In the genomic region with DNA sequence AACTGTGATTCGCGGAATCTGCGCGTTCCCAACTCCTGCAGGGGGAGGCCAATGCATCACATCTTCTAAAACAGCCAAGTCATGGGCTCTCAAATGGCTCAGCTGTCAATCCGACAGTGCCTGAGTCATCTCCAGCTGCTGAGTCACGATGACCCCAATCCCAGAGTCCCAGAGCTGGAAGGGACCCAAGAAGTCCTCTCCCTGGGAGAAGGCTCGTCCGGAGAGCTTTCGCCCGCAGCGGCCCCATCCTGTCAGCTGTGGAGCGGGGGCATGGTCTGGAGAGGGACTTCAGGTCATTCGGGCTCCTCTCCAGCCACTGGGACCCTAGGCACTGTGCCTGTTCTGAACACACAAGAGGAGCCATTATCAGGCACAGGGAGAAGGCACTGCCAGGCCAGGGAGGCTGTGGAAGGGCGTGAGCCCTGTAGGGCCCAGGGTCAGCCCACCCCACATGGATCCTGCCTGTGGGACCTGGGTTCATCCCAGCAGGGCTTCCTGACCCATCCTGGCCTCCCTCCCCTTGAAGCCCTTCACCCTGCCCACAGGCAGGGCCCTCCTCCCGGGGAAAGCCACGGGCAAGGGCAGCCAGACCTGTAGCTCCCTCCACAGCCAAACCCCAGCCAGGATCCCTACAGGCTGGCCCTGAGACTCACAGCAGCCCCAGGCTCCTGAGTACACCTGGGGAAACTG, we compare ENCODE assay signal across 9 cellular contexts. TPM values are rescaled to one million over a fixed set of nuclear protein-coding genes. Genes with fewer than 3 reads are reported as not detected.
DNase-seq lines count a peak whose midpoint lies in the region; ATAC-seq and TF ChIP-seq lines count a peak whose summit lies in the region.
"Had no signal": no experiment of that assay in that cellular context is flagged by ENCODE, and none has a peak within 500 bp of the region (broad histone marks: within the 10 kb centered on the region; RNA-seq: fewer than 3 reads in every experiment).

No MANE protein-coding gene starts in this region.

- H3K36me3 Mint-ChIP-seq in GM23338 (ENCODE audit: low read depth): no peaks in the 10 kb centered on the region

- H3K4me1 ChIP-seq in GM23338 (ENCODE audit: insufficient read depth): no peaks in the 10 kb centered on the region
- H3K4me1 ChIP-seq in adrenal gland (replicated peaks in 1 of 2): peaks cover 7 to 11% of the 10 kb centered on the region in 2 donors
- peaks cover 26 to 31% of the 10 kb centered on the region in 2 donors for H3K4me1 ChIP-seq in gastrocnemius medialis

- H3K27ac ChIP-seq in GM23338 (ENCODE audit: low read depth) (no peak overlapping the region), adrenal gland (peak overlapping the region in 4 of 5 donors; percentile 39 to 76 (median 64)), gastrocnemius medialis (peak overlapping the region; percentile 52 to 66 (median 58))

- no peak overlapping the region for H3K4me3 ChIP-seq in GM23338
- no peak overlapping the region for H3K4me3 ChIP-seq in adrenal gland
- no peak overlapping the region for H3K4me3 ChIP-seq in gastrocnemius medialis

- 0 out of 2 replicates have a peak overlapping the region, but pooled peaks have one; percentile 56 for H2AFZ ChIP-seq in GM23338

- H3K4me3 Mint-ChIP-seq in GM23338: no peak overlapping the region
- H3K4me3 Mint-ChIP-seq: stimulated activated naive CD8-positive, alpha-beta T cell treated with anti-CD3 and anti-CD28 coated beads, Interleukin-15, Interleukin-2, amounts not matched to agents 100 ng/mL and 50 ng/mL, for 24 hours had no signal

- 23 to 47% (median 44%) methylated on average over 12 to 16 of the region's 16 CpGs for WGBS in adrenal gland, 4 donors

- no peaks in the 10 kb centered on the region for H3K79me2 ChIP-seq in GM23338 (replicated peaks; ENCODE audit: insufficient read depth)

- TF ChIP-seq CTCF in GM23338 (conservative IDR thresholded peaks at IDR 0.05; ENCODE audit: low read depth in 2 of 2) (no peak), adrenal gland (IDR thresholded peaks at IDR 0.05) (peak in 2 of 6 experiments; percentile 21 to 41), gastrocnemius medialis (IDR thresholded peaks at IDR 0.05 in 4 of 5, conservative IDR thresholded peaks at IDR 0.05 in 1 of 5) (no peak)

- peak overlapping the region; percentile 57 for H3K27ac Mint-ChIP-seq in GM23338
- H3K27ac Mint-ChIP-seq: stimulated activated naive CD8-positive, alpha-beta T cell treated with anti-CD3 and anti-CD28 coated beads, Interleukin-15, Interleukin-2, amounts not matched to agents 100 ng/mL and 50 ng/mL, for 24 hours had no signal

- H4K20me1 ChIP-seq in GM23338 (replicated peaks; ENCODE audit: insufficient read depth): no peaks in the 10 kb centered on the region

- H3K9me3 ChIP-seq in adrenal gland (replicated peaks in 1 of 3): no peaks in the 10 kb centered on the region
- H3K9me3 ChIP-seq in gastrocnemius medialis: no peaks in the 10 kb centered on the region

- H3K27me3 ChIP-seq in GM23338 (ENCODE audit: insufficient read depth): no peaks in the 10 kb centered on the region
- H3K27me3 ChIP-seq in adrenal gland: no peaks in the 10 kb centered on the region
- H3K27me3 ChIP-seq in gastrocnemius medialis: no peaks in the 10 kb centered on the region

- in situ Hi-C loops in gastrocnemius medialis (cut with MboI; ENCODE audit: low sequenced_read_pairs in 4 of 4): no loop called here

- peak in 1 of 2 donors; percentile 25 for TF ChIP-seq POLR2A in adrenal gland (IDR thresholded peaks at IDR 0.05)
- no peak for TF ChIP-seq POLR2A in gastrocnemius medialis (IDR thresholded peaks at IDR 0.05)

- H3F3A ChIP-seq in GM23338 (replicated peaks; ENCODE audit: low read depth): no peaks in the 10 kb centered on the region

- H3K4me1 Mint-ChIP-seq in GM23338: no peaks in the 10 kb centered on the region; the same call in 2 of the 3 replicates

- ATAC-seq in GM23338 (no peak), gastrocnemius medialis (peak; percentile 80 to 85), HG03095 (IDR thresholded peaks at IDR 0.05; ENCODE audit: unreplicated experiment) (no peak), GM21515 (IDR thresholded peaks at IDR 0.05; ENCODE audit: unreplicated experiment) (no peak)

- no peaks in the 10 kb centered on the region for H3K9me3 Mint-ChIP-seq in GM23338
- H3K9me3 Mint-ChIP-seq: stimulated activated naive CD8-positive, alpha-beta T cell treated with anti-CD3 and anti-CD28 coated beads, Interleukin-15, Interleukin-2, amounts not matched to agents 100 ng/mL and 50 ng/mL, for 24 hours had no signal

- peaks cover 7% of the 10 kb centered on the region for H3K27me3 Mint-ChIP-seq in GM23338 (ENCODE audit: insufficient read depth, low read depth, poor library complexity)

- H3K4me2 ChIP-seq in GM23338: no peak overlapping the region

- DNase-seq in GM23338 (ENCODE audit: low spot score) (no peak), adrenal gland (peak; percentile 90 to 97 (median 96)), cardiac septum (ENCODE audit: low spot score) (peak; percentile 79), gastrocnemius medialis (peak; percentile 66 to 86)
- no peak for DNase-seq in effector CD8-positive, alpha-beta T cell (lab: John Stamatoyannopoulos, UW)
- DNase-seq in stimulated activated CD4-positive, alpha-beta T cell treated with anti-CD3 and anti-CD28 coated beads, Interleukin-2, amount 100 ng/mL, for 48 hours: no peak

- intact Hi-C loops in adrenal gland (cut with DNase I) (loop anchor here in 1 of 2 donors (5.0 kb wide), 1 partner anchor 44 kb away; no protein-coding TSS in a partner anchor), cardiac septum (cut with DNase I) (loop anchor here (5.0 kb wide), 1 partner anchor 44 kb away; no protein-coding TSS in a partner anchor), gastrocnemius medialis (cut with DNase I; ENCODE audit: low total_unique reads) (loop anchor here (5.0 kb wide), 2 partner anchors 49 to 156 kb away; a partner anchor contains a TSS)

- H3K36me3 ChIP-seq in GM23338 (ENCODE audit: insufficient read depth) (no peaks in the 10 kb centered on the region), adrenal gland (replicated peaks in 1 of 2) (no peaks in the 10 kb centered on the region), gastrocnemius medialis (no peaks in the 10 kb centered on the region)

- H3K9me2 ChIP-seq in GM23338 (ENCODE audit: insufficient read depth): no peaks in the 10 kb centered on the region

TF ChIP-seq in GM23338, 12 proteins besides CTCF, POLR2A, EP300 and RAD21 (continues in another document):
- TF ChIP-seq JUNB (IDR thresholded peaks at IDR 0.05; ENCODE audit: unreplicated experiment) (no peak), NANOG (IDR thresholded peaks at IDR 0.05; ENCODE audit: borderline replicate concordance) (no peak), CREB1 (CRISPR knock-in tag; IDR thresholded peaks at IDR 0.05; ENCODE audit: low read depth) (no peak)
- TF ChIP-seq, protein P1, sequence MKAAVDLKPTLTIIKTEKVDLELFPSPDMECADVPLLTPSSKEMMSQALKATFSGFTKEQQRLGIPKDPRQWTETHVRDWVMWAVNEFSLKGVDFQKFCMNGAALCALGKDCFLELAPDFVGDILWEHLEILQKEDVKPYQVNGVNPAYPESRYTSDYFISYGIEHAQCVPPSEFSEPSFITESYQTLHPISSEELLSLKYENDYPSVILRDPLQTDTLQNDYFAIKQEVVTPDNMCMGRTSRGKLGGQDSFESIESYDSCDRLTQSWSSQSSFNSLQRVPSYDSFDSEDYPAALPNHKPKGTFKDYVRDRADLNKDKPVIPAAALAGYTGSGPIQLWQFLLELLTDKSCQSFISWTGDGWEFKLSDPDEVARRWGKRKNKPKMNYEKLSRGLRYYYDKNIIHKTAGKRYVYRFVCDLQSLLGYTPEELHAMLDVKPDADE (IDR thresholded peaks at IDR 0.05): no peak

RNA-seq across cellular contexts. Expression of a gene that starts 47.6 kb away (rescaled TPM):
- 46.2 and 56.9 TPM in 2 replicates for total RNA-seq in GM23338 (2014; rRNA removed; shearing (Covaris generic))
- 9.0 and 10.8 TPM in 2 replicates for polyA plus RNA-seq in GM23338 (2016; fragmentation: Nextera tagmentation; extraction: Ambion mirVana)
- total RNA-seq in adrenal gland: 100 to 1,000 TPM in 7 of 8 donors, 10 to 100 TPM in 1; 75.1 to 202 (median 143) TPM
- 10 to 100 TPM; 13.4 to 97.6 (median 70.9) TPM for polyA plus RNA-seq in adrenal gland
- 291 TPM for total RNA-seq in cardiac septum
- total RNA-seq in gastrocnemius medialis: 100 to 1,000 TPM; 112 to 188 (median 180) TPM

Comparison
In these comparisons a context has a peak if more than half of its experiments do, and no peak if none do; other contexts are left out.
1. ATAC-seq: peak in gastrocnemius medialis (2 of 2); none in GM23338 (single experiment), HG03095 (single experiment) and GM21515 (single experiment).
2. DNase-seq: peak in adrenal gland (7 of 7), cardiac septum (single experiment) and gastrocnemius medialis (2 of 2); none in GM23338 (single experiment), effector CD8-positive, alpha-beta T cell (single experiment) and stimulated activated CD4-positive, alpha-beta T cell treated with anti-CD3 and anti-CD28 coated beads, Interleukin-2, amount 100 ng/mL, for 48 hours (0 of 2).